11 cellular contexts compared by ENCODE assay signal in the genomic region with DNA sequence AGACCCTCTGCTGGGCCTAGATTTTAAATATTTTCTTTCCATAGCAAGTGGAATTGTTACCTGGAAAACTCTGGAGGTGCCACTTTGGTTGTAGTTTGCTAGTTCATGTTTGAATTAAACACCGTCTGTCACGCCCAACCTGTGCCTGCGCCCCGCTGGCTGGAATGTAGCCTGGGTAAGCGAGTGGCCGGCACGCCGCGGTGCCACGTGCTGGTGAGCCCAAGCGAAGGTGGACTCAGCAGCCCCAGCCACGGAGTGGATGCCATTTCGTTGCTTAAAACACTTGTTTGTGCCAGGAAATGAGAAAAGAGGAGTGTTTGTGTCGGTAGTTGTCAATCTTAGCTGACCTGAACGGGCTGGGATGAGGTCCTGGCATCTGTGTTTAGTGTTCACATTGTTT. TPM values are rescaled to one million over a fixed set of nuclear protein-coding genes. Genes with fewer than 3 reads are reported as not detected.
DNase-seq lines count a peak whose midpoint lies in the region; TF ChIP-seq lines count a peak whose summit lies in the region.
"Had no signal": no experiment of that assay in that cellular context is flagged by ENCODE, and none has a peak within 500 bp of the region (broad histone marks: within the 10 kb centered on the region; RNA-seq: fewer than 3 reads in every experiment).

No MANE protein-coding gene starts in this region.

- no peak for TF ChIP-seq CTCF in PC-9 (conservative IDR thresholded peaks at IDR 0.05)

- no peak overlapping the region for H2BK12ac ChIP-seq in trophoblast cell (ENCODE audit: low read length)

- no peak overlapping the region for H3K27ac Mint-ChIP-seq in T-helper 2 cell treated with Interferon-gamma antibody and Interleukin-4, amounts not matched to agents 5 μg/mL and 100 μg/mL, for 36 hours
- H3K27ac Mint-ChIP-seq: stimulated activated effector memory CD8-positive, alpha-beta T cell treated with anti-CD3 and anti-CD28 coated beads, Interleukin-12 subunit alpha, Interleukin-12 subunit beta, amount 100 ng/mL, for 72 hours had no signal

- H3K9me3 ChIP-seq in PC-9 (ENCODE audit: insufficient read depth, low read depth) (no peaks in the 10 kb centered on the region), trophoblast cell (ENCODE audit: insufficient read depth, low read depth, low read length) (no peaks in the 10 kb centered on the region)

- peak overlapping the region; percentile 65 for H3K4me3 Mint-ChIP-seq in T-helper 2 cell treated with Interferon-gamma antibody and Interleukin-4, amounts not matched to agents 5 μg/mL and 100 μg/mL, for 36 hours

- no peak overlapping the region for H3K14ac ChIP-seq in trophoblast cell (ENCODE audit: low read length)

- no peak overlapping the region for H2BK5ac ChIP-seq in trophoblast cell (ENCODE audit: low read depth, low read length, poor library complexity)

- TSS peak; percentile 32 for BruUV-seq in PC-9 (replicated peaks; lab: Mats Ljungman, UMichigan)

- H3K4me1 Mint-ChIP-seq in T-helper 2 cell treated with Interferon-gamma antibody and Interleukin-4, amounts not matched to agents 5 μg/mL and 100 μg/mL, for 36 hours (ENCODE audit: low read depth): peaks cover 4% of the 10 kb centered on the region

- no peak overlapping the region for H3K18ac ChIP-seq in trophoblast cell (ENCODE audit: low read length)

- H3K9me3 Mint-ChIP-seq in T-helper 2 cell treated with Interferon-gamma antibody and Interleukin-4, amounts not matched to agents 5 μg/mL and 100 μg/mL, for 36 hours: no peaks in the 10 kb centered on the region
- H3K9me3 Mint-ChIP-seq: stimulated activated effector memory CD8-positive, alpha-beta T cell treated with anti-CD3 and anti-CD28 coated beads, Interleukin-12 subunit alpha, Interleukin-12 subunit beta, amount 100 ng/mL, for 72 hours had no signal

- H3K79me2 ChIP-seq in PC-9 (ENCODE audit: low read depth) (peaks cover 71% of the 10 kb centered on the region), trophoblast cell (ENCODE audit: control insufficient read depth, insufficient read depth, low read length, poor library complexity) (peaks cover 45% of the 10 kb centered on the region)

- H3K36me3 ChIP-seq in PC-9 (ENCODE audit: low read depth) (peaks cover 11% of the 10 kb centered on the region), trophoblast cell (ENCODE audit: control insufficient read depth in 1 of 2, insufficient read depth in 2 of 2, low read length in 2 of 2) (peaks cover 12 to 17% of the 10 kb centered on the region in 2 experiments)

- POLR2A ChIA-PET in PC-9 (lab: Charles Lee; ENCODE audit: unreplicated experiment): no interaction called here

- intact Hi-C loops in PC-9 (cut with micrococcal nuclease; ENCODE audit: unreplicated experiment): loop anchor here (5.0 kb wide), 1 partner anchor 278 kb away; no protein-coding TSS in a partner anchor

- no peak for DNase-seq in T-helper 2 cell treated with Interferon-gamma antibody and Interleukin-4, amounts not matched to agents 5 μg/mL and 100 μg/mL, for 36 hours (ENCODE audit: low spot score)
- DNase-seq in T-helper 2 cell: no peak
- no peak for DNase-seq in PC-9
- no peak for DNase-seq in trophoblast cell
- DNase-seq in putamen (ENCODE audit: low spot score): no peak
- no peak for DNase-seq in effector CD8-positive, alpha-beta T cell (lab: John Stamatoyannopoulos, UW)
- DNase-seq in DMS53 (lab: John Stamatoyannopoulos, UW): no peak
- DNase-seq: GDM1, NCI-H1436 had no signal

- H2AK5ac ChIP-seq in trophoblast cell (ENCODE audit: low read length): no peak overlapping the region

- peak overlapping the region; percentile 43 for H3K9ac ChIP-seq in trophoblast cell (ENCODE audit: low read length)

- H2BK120ac ChIP-seq in trophoblast cell (ENCODE audit: insufficient read depth, low read length, poor library complexity): no peak overlapping the region

- H3K4me2 ChIP-seq in PC-9 (peak overlapping the region; percentile 95; the same call in 1 of the 2 replicates), trophoblast cell (ENCODE audit: low read length) (no peak overlapping the region)

- H3K4me3 ChIP-seq in PC-9 (no peak overlapping the region), trophoblast cell (ENCODE audit: low read depth, low read length) (no peak overlapping the region)

- H3K9me2 ChIP-seq in PC-9 (ENCODE audit: insufficient read depth): no peaks in the 10 kb centered on the region

- H3K36me3 Mint-ChIP-seq in T-helper 2 cell treated with Interferon-gamma antibody and Interleukin-4, amounts not matched to agents 5 μg/mL and 100 μg/mL, for 36 hours (ENCODE audit: low read depth): peaks cover 3% of the 10 kb centered on the region

- H3K4ac ChIP-seq in trophoblast cell (ENCODE audit: low read depth, low read length): peak overlapping the region; percentile 65

- H4K20me1 ChIP-seq in PC-9 (ENCODE audit: insufficient read depth): peaks cover 60% of the 10 kb centered on the region

- H4K8ac ChIP-seq in trophoblast cell (ENCODE audit: low read depth, low read length): no peak overlapping the region

- H3K27me3 ChIP-seq in PC-9 (ENCODE audit: insufficient read depth, low read depth) (no peaks in the 10 kb centered on the region), trophoblast cell (ENCODE audit: insufficient read depth, low read length) (no peaks in the 10 kb centered on the region)

- H3K4me1 ChIP-seq in PC-9 (replicated peaks; ENCODE audit: insufficient read depth) (peaks cover 15% of the 10 kb centered on the region), trophoblast cell (ENCODE audit: control insufficient read depth in 1 of 2, insufficient read depth in 2 of 2, low read length in 2 of 2) (peaks cover 0 to 5% of the 10 kb centered on the region in 2 experiments)

- H3F3A ChIP-seq in PC-9 (ENCODE audit: insufficient read depth, low read depth): peaks cover 18% of the 10 kb centered on the region; the same call in 1 of the 2 replicates

- H3K27me3 Mint-ChIP-seq in T-helper 2 cell treated with Interferon-gamma antibody and Interleukin-4, amounts not matched to agents 5 μg/mL and 100 μg/mL, for 36 hours (ENCODE audit: low read depth): no peaks in the 10 kb centered on the region

- peaks cover 9% of the 10 kb centered on the region for H3K79me1 ChIP-seq in trophoblast cell (ENCODE audit: low read length)

- WGBS in trophoblast cell (ENCODE audit: extremely low coverage, insufficient coverage, insufficient read length): no CpG with 5 or more reads among the region's 15 CpGs

- no peak overlapping the region for H3K27ac ChIP-seq in PC-9
- H3K27ac ChIP-seq in cingulate gyrus (ENCODE audit: low read depth, low read length): peak overlapping the region; percentile 41
- H3K27ac ChIP-seq in trophoblast cell (ENCODE audit: low read depth, low read length): no peak overlapping the region

- H2AFZ ChIP-seq in PC-9 (no peak overlapping the region), trophoblast cell (ENCODE audit: insufficient read depth, low read length, poor library complexity) (no peak overlapping the region)

- CTCF ChIA-PET in PC-9 (lab: Charles Lee): interaction anchor here (0.7 kb wide), 2 partner anchors 44 to 119 kb away, joined by 4 to 10 read pairs; no protein-coding TSS in a partner anchor

- H4K91ac ChIP-seq in trophoblast cell (ENCODE audit: low read depth, low read length): no peak overlapping the region

- H3K23ac ChIP-seq in trophoblast cell (ENCODE audit: low read length): no peak overlapping the region

- peak overlapping the region; percentile 2 for H4K12ac ChIP-seq in trophoblast cell (ENCODE audit: low read depth, low read length)

RNA-seq across cellular contexts. Expression of a gene that starts 2.7 kb away (rescaled TPM):
- total RNA-seq in PC-9 (2021): 120 and 166 TPM in 2 replicates
- polyA plus RNA-seq in trophoblast cell (2013): 81.6 and 84.3 TPM in 2 replicates

RNA-seq across cellular contexts. Expression of a gene that starts 46.8 kb away (rescaled TPM):
- total RNA-seq in PC-9 (2021): 245 and 272 TPM in 2 replicates
- 85.9 and 88.3 TPM in 2 replicates for polyA plus RNA-seq in trophoblast cell (2013)
